In the genomic region with DNA sequence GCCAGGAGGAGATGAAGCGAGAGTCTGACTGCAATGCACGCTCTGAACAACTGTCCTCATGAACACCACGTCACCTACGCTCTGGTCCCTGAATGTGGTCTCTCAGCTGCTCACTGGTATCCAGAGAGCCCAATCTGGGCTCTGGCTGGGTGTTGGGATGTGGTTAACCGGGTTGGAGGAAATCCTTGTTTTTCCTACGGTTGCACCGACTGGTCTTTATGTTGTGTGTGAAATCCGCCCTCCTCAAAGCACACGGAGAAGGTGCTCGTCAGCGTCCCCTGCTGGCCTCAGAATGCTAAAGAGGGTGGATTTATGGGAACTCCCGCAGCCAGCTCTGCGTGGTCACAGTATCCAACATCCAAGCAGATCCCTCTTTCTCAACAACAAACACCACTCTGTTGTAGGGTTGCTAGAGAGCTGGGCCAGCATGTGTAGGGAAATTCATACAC, we compare ENCODE assay signal across 8 cellular contexts. TPM values are rescaled to one million over a fixed set of nuclear protein-coding genes. Genes with fewer than 3 reads are reported as not detected.
DNase-seq lines count a peak whose midpoint lies in the region; ATAC-seq, FAIRE-seq and TF ChIP-seq lines count a peak whose summit lies in the region.

No MANE protein-coding gene starts in this region.

- peak; percentile 71 for ATAC-seq in mucosa of descending colon

- H4K20me1 ChIP-seq in PC-9 (ENCODE audit: insufficient read depth) (no peaks in the 10 kb centered on the region; the same call in 1 of the 2 replicates), astrocyte (ENCODE audit: insufficient read depth, low read length) (no peaks in the 10 kb centered on the region)

- H3K27ac ChIP-seq in A673 (ENCODE audit: low read depth, low read length, poor library complexity, severe bottlenecking) (no peak overlapping the region), PC-9 (no peak overlapping the region), astrocyte (ENCODE audit: low read depth, low read length) (no peak overlapping the region), tibial nerve (no peak overlapping the region)

- H3K4me1 ChIP-seq in A673 (ENCODE audit: insufficient read depth, low read length, poor library complexity, severe bottlenecking) (peaks cover 13% of the 10 kb centered on the region), PC-9 (replicated peaks; ENCODE audit: insufficient read depth) (no peaks in the 10 kb centered on the region), astrocyte (ENCODE audit: insufficient read depth, low read length) (peaks cover 5% of the 10 kb centered on the region), mucosa of descending colon (ENCODE audit: low read depth) (no peaks in the 10 kb centered on the region), tibial nerve (peaks cover 0 to 11% (median 0%) of the 10 kb centered on the region in 4 donors)

- intact Hi-C loops in A673 (cut with micrococcal nuclease; ENCODE audit: unreplicated experiment) (no loop called here), PC-9 (cut with micrococcal nuclease; ENCODE audit: unreplicated experiment) (no loop called here), mucosa of descending colon (cut with DNase I, micrococcal nuclease) (no loop called here)

- WGBS in tibial nerve, 2 donors, result 70 to 72% methylated on average over 13 of the region's 13 CpGs

- H3K79me2 ChIP-seq in PC-9 (ENCODE audit: low read depth), result no peaks in the 10 kb centered on the region
- H3K79me2 ChIP-seq in astrocyte (ENCODE audit: insufficient read depth, low read length), result no peaks in the 10 kb centered on the region

- H3K27me3 ChIP-seq in A673 (replicated peaks; ENCODE audit: insufficient read depth, low read depth, low read length, poor library complexity), result no peaks in the 10 kb centered on the region
- H3K27me3 ChIP-seq in PC-9 (ENCODE audit: insufficient read depth, low read depth), result peaks cover 89% of the 10 kb centered on the region
- no peaks in the 10 kb centered on the region for H3K27me3 ChIP-seq in astrocyte (ENCODE audit: insufficient read depth, low read length)
- H3K27me3 ChIP-seq in tibial nerve, result no peaks in the 10 kb centered on the region

- CTCF ChIA-PET in A673 (lab: Charles Lee), result no interaction called here
- CTCF ChIA-PET in PC-9 (lab: Charles Lee), result no interaction called here

- H2AFZ ChIP-seq in PC-9 (no peak overlapping the region), astrocyte (ENCODE audit: low read depth, low read length) (no peak overlapping the region)

- no peak for TF ChIP-seq POLR2A in tibial nerve (IDR thresholded peaks at IDR 0.05)

- H3K9me3 Mint-ChIP-seq in astrocyte (ENCODE audit: unreplicated experiment), result no peaks in the 10 kb centered on the region

- H3K9me2 ChIP-seq in PC-9 (ENCODE audit: insufficient read depth), result no peaks in the 10 kb centered on the region; the same call in 1 of the 2 replicates

- no peaks in the 10 kb centered on the region for H3K36me3 Mint-ChIP-seq in astrocyte (ENCODE audit: low read depth, unreplicated experiment)

- peaks cover 26% of the 10 kb centered on the region for H3K27me3 Mint-ChIP-seq in astrocyte (ENCODE audit: low read depth, unreplicated experiment)

- no peaks in the 10 kb centered on the region for H3F3A ChIP-seq in PC-9 (ENCODE audit: insufficient read depth, low read depth)

- no peak for FAIRE-seq in astrocyte (lab: Jason Lieb, UNC)

- no peaks in the 10 kb centered on the region for H3K9me3 ChIP-seq in A673 (ENCODE audit: low read depth, low read length, poor library complexity, severe bottlenecking)
- no peaks in the 10 kb centered on the region for H3K9me3 ChIP-seq in PC-9 (ENCODE audit: insufficient read depth, low read depth)
- no peaks in the 10 kb centered on the region for H3K9me3 ChIP-seq in astrocyte (ENCODE audit: insufficient read depth, low read depth, low read length)
- H3K9me3 ChIP-seq in mucosa of descending colon, result no peaks in the 10 kb centered on the region
- no peaks in the 10 kb centered on the region for H3K9me3 ChIP-seq in tibial nerve

- H3K4me3 Mint-ChIP-seq in astrocyte (ENCODE audit: unreplicated experiment), result no peak overlapping the region

- no peaks in the 10 kb centered on the region for H3K4me1 Mint-ChIP-seq in astrocyte (ENCODE audit: low read depth, unreplicated experiment)

- H3K4me2 ChIP-seq in PC-9, result no peak overlapping the region
- H3K4me2 ChIP-seq in astrocyte (ENCODE audit: low read length), result no peak overlapping the region

- H3K36me3 ChIP-seq in A673 (ENCODE audit: insufficient read depth, low read length, poor library complexity, severe bottlenecking) (no peaks in the 10 kb centered on the region), PC-9 (ENCODE audit: low read depth) (no peaks in the 10 kb centered on the region), astrocyte (ENCODE audit: insufficient read depth, low read length) (no peaks in the 10 kb centered on the region), mucosa of descending colon (ENCODE audit: low read depth) (no peaks in the 10 kb centered on the region), tibial nerve (no peaks in the 10 kb centered on the region)

- DNase-seq in A673 (ENCODE audit: low spot score) (peak; percentile 42), GM13976 (ENCODE audit: low spot score) (peak; percentile 38), PC-9 (no peak), astrocyte (ENCODE audit: low read depth) (no peak), mucosa of descending colon (peak in 2 of 3 donors; percentile 60 to 67), tibial nerve (ENCODE audit: low spot score in 2 of 2) (no peak), GM19238 (ENCODE audit: insufficient read length, low spot score) (no peak)
- DNase-seq in stimulated activated naive CD4-positive, alpha-beta T cell treated with Interleukin-2 at 50 U/mL for 16 hours (lab: John Stamatoyannopoulos, UW), result no peak

- BruUV-seq in A673 (replicated peaks; lab: Mats Ljungman, UMichigan) (no TSS peak), PC-9 (replicated peaks; lab: Mats Ljungman, UMichigan) (no TSS peak)

- TF ChIP-seq EP300 in tibial nerve (IDR thresholded peaks at IDR 0.05), result no peak

- in situ Hi-C loops in GM13976 (cut with MboI; ENCODE audit: low sequenced_read_pairs, unreplicated experiment), result no loop called here

- TF ChIP-seq CTCF in A673 (conservative IDR thresholded peaks at IDR 0.05; ENCODE audit: low read depth, low read length) (peak; percentile 52), GM13976 (IDR thresholded peaks at IDR 0.05; ENCODE audit: borderline replicate concordance, control extremely low read depth, extremely low read depth, insufficient read depth, missing control alignments) (peak; percentile 55), PC-9 (conservative IDR thresholded peaks at IDR 0.05) (peak; percentile 70), astrocyte (IDR thresholded peaks at IDR 0.05; ENCODE audit: insufficient read depth, low read depth, low read length) (peak; percentile 47), mucosa of descending colon (IDR thresholded peaks at IDR 0.05) (no peak), tibial nerve (IDR thresholded peaks at IDR 0.05) (peak in 2 of 5 experiments; percentile 9 to 32)

- no peak overlapping the region for H3K27ac Mint-ChIP-seq in astrocyte (ENCODE audit: unreplicated experiment)

- no peak overlapping the region for H3K9ac ChIP-seq in astrocyte (ENCODE audit: low read length)

- POLR2A ChIA-PET in A673 (lab: Charles Lee; ENCODE audit: low non-redundant PET), result no interaction called here
- POLR2A ChIA-PET in PC-9 (lab: Charles Lee; ENCODE audit: unreplicated experiment), result no interaction called here

- no peak overlapping the region for H3K4me3 ChIP-seq in A673 (ENCODE audit: low read depth, low read length, poor library complexity, severe bottlenecking)
- H3K4me3 ChIP-seq in PC-9, result no peak overlapping the region
- no peak overlapping the region for H3K4me3 ChIP-seq in astrocyte (ENCODE audit: insufficient read depth, low read depth, low read length)
- H3K4me3 ChIP-seq in mucosa of descending colon, result no peak overlapping the region
- H3K4me3 ChIP-seq in tibial nerve, result no peak overlapping the region

RNA-seq across cellular contexts. Expression of a gene that starts 51.8 kb away (rescaled TPM):
- total RNA-seq in A673 (2021) (9.9 and 12.1 TPM in 2 replicates), PC-9 (2021) (0.24 and 0.35 TPM in 2 replicates), astrocyte (9.6 and 12.6 TPM in 2 replicates), mucosa of descending colon (1 to 10 TPM; 2.2 to 4.4 (median 3.0) TPM), tibial nerve (10 to 100 TPM; 11.1 to 63.0 (median 23.5) TPM)

Comparison
In these comparisons a context has a peak if more than half of its experiments do, and no peak if none do; other contexts are left out.
1. DNase-seq: peak in A673 (single experiment), GM13976 (single experiment) and mucosa of descending colon (2 of 3); none in PC-9 (0 of 2), astrocyte (single experiment), tibial nerve (0 of 2), GM19238 (single experiment) and stimulated activated naive CD4-positive, alpha-beta T cell treated with Interleukin-2 at 50 U/mL for 16 hours (single experiment).